8 cellular contexts compared by ENCODE assay signal in the genomic region with DNA sequence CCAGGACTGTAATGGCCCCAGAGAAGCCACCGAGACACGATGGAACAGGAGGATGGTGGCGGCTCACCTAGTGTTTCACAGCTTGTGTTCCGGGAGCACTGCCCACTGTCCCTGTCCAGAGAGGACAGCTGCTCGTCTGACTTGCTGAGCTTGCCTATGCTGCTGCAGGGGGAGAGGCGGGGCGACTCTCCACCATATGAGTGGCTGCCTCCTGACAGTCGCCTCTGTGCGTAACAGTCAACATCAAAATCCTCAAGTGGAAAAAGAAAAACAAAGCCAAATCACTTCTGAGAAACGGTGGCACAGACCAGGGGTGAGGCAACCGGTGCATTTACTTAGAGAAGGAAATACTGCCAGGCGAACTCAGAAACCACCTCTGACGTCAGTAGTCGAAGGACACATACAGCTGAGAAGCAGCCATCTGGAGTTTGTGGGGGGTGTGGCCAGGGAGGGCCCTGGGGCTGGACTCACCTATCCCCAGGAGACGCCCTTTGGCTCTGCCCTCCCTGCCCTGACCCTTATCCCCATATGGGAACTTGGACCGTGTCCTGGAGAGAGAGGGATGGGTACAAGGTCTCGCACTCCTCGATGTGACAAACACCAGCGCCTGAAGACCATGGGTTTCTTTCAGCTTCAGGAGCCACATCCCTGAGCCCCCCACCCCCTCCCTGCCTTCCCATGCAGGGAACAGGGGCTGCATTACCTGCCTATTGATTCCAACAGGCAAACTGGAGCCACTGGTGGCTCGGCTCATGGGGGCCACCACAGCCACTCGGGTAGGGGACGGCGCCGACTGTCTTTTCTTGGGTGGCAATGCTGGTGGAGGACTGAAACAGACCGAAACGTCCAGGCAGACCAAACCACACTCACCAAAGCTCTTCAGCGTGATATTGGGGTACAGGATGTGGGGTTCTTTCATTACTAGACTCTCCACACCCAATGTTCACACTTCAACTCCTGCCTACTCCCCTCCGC.
DNase-seq lines count a peak whose midpoint lies in the region; ATAC-seq and TF ChIP-seq lines count a peak whose summit lies in the region.

No MANE protein-coding gene starts in this region.

- no peak for TF ChIP-seq CTCF in GM10266 (IDR thresholded peaks at IDR 0.05; ENCODE audit: control insufficient read depth, insufficient read depth, low read depth, missing control alignments)

- no peak for ATAC-seq in HG03469 (IDR thresholded peaks at IDR 0.05; ENCODE audit: unreplicated experiment)

- DNase-seq in GM10266 (ENCODE audit: extremely low spot score) (peak; percentile 51), NCI-H2029 treated with DMSO at 0.1 percent for 48 hours (lab: John Stamatoyannopoulos, UW) (peak; percentile 84), activated gamma-delta T cell (lab: John Stamatoyannopoulos, UW) (peak; percentile 40), left kidney (ENCODE audit: low read depth, low spot score) (peak; percentile 28), HPDE6-E6E7 (ENCODE audit: extremely low spot score) (no peak), inferior parietal cortex (ENCODE audit: extremely low spot score) (no peak)
- peak in 5 of 6 experiments; percentile 7 to 43 (median 32) for DNase-seq in stimulated activated naive CD4-positive, alpha-beta T cell (lab: John Stamatoyannopoulos, UW)

Comparison
In these comparisons a context has a peak if more than half of its experiments do, and no peak if none do; other contexts are left out.
1. DNase-seq: peak in GM10266 (single experiment), NCI-H2029 treated with DMSO at 0.1 percent for 48 hours (single experiment), activated gamma-delta T cell (single experiment), left kidney (single experiment) and stimulated activated naive CD4-positive, alpha-beta T cell (5 of 6); none in HPDE6-E6E7 (single experiment) and inferior parietal cortex (single experiment).